Comparison of ENCODE assay signal across 8 cellular contexts in genomic region chr19:12611361-12611699, GRCh38. TPM values are rescaled to one million over a fixed set of nuclear protein-coding genes. Genes with fewer than 3 reads are reported as not detected.
DNase-seq lines count a peak whose midpoint lies in the region; ATAC-seq and TF ChIP-seq lines count a peak whose summit lies in the region.

No MANE protein-coding gene starts in this region.

- peak overlapping the region; percentile 72 for H3K4me3 ChIP-seq in GM06990 (replicated peaks; ENCODE audit: low read depth, low read length)
- peak overlapping the region; percentile 100 for H3K4me3 ChIP-seq in astrocyte of the cerebellum (ENCODE audit: low read depth, low read length)
- H3K4me3 ChIP-seq in right cardiac atrium (ENCODE audit: low read length): peak overlapping the region; percentile 65

- peaks cover 4% of the 10 kb centered on the region for H3K36me3 ChIP-seq in GM06990 (ENCODE audit: control insufficient read depth, insufficient read depth, low read length)

- ATAC-seq in right cardiac atrium (peak; percentile 85 to 88), GM21360 (IDR thresholded peaks at IDR 0.05; ENCODE audit: unreplicated experiment) (no peak)

- in situ Hi-C loops in astrocyte of the cerebellum (cut with HindIII; ENCODE audit: low sequenced_read_pairs): no loop called here

- DNase-seq in A172 (ENCODE audit: low spot score): peak; percentile 79
- no peak for DNase-seq in GM06990 (ENCODE audit: extremely low read depth, insufficient read length)
- DNase-seq in NCI-H446 treated with DMSO at 0.1 percent for 48 hours (lab: John Stamatoyannopoulos, UW): peak; percentile 45
- DNase-seq in astrocyte of the cerebellum (ENCODE audit: low read depth): peak; percentile 36
- peak; percentile 75 to 88 (median 87) for DNase-seq in right cardiac atrium
- DNase-seq in posterior cingulate gyrus: peak; percentile 37 to 93 (median 69)
- DNase-seq in stimulated activated CD4-positive, alpha-beta T cell treated with anti-CD3 and anti-CD28 coated beads, Interleukin-1b, Interleukin-23, amount 100 ng/mL, for 48 hours: no peak

- H3K9me3 ChIP-seq in right cardiac atrium (ENCODE audit: control insufficient read depth, low read length): no peaks in the 10 kb centered on the region

- WGBS in right cardiac atrium: under 1% methylated on average over 10 of the region's 10 CpGs

- H3K27me3 ChIP-seq in GM06990 (replicated peaks; ENCODE audit: control insufficient read depth, insufficient read depth, low read length) (no peaks in the 10 kb centered on the region), right cardiac atrium (ENCODE audit: control insufficient read depth, insufficient read depth) (no peaks in the 10 kb centered on the region)

- intact Hi-C loops in right cardiac atrium (cut with DNase I) (no loop called here), posterior cingulate gyrus (cut with DNase I) (no loop called here)

- no peaks in the 10 kb centered on the region for H3K4me1 ChIP-seq in right cardiac atrium (ENCODE audit: control insufficient read depth, insufficient read depth, low read length)

- no peak for TF ChIP-seq CTCF in GM06990 (IDR thresholded peaks at IDR 0.05; ENCODE audit: insufficient read depth, low read length, poor library complexity, severe bottlenecking)
- no peak for TF ChIP-seq CTCF in astrocyte of the cerebellum (IDR thresholded peaks at IDR 0.05; ENCODE audit: low read depth, low read length, missing control alignments)

- peak overlapping the region; percentile 95 for H3K27ac ChIP-seq in right cardiac atrium (ENCODE audit: low read length)

RNA-seq across cellular contexts. Expression of gene ZNF791, which starts 0.6 kb away (rescaled TPM):
- total RNA-seq in A172 (2014; rRNA removed; shearing (Covaris generic)): 10.5 and 29.2 TPM in 2 replicates
- 10 to 100 TPM; 19.8 to 26.7 (median 20.9) TPM for total RNA-seq in right cardiac atrium
- 6.8 TPM for polyA plus RNA-seq in right cardiac atrium

RNA-seq across cellular contexts. Expression of gene ZNF490, which starts 0.7 kb away (rescaled TPM):
- total RNA-seq in A172 (2014; rRNA removed; shearing (Covaris generic)): 4.7 and 6.9 TPM in 2 replicates
- 1 to 10 TPM; 4.9 to 7.1 (median 6.0) TPM for total RNA-seq in right cardiac atrium
- 0.86 TPM for polyA plus RNA-seq in right cardiac atrium

RNA-seq across cellular contexts. Expression of gene MAN2B1, which starts 55.2 kb away (rescaled TPM):
- 45.7 and 65.6 TPM in 2 replicates for total RNA-seq in A172 (2014; rRNA removed; shearing (Covaris generic))
- 10 to 100 TPM; 32.7 to 52.6 (median 42.1) TPM for total RNA-seq in right cardiac atrium
- 19.8 TPM for polyA plus RNA-seq in right cardiac atrium

RNA-seq across cellular contexts. Expression of gene WDR83, which starts 55.3 kb away (rescaled TPM):
- 14.9 and 15.1 TPM in 2 replicates for total RNA-seq in A172 (2014; rRNA removed; shearing (Covaris generic))
- total RNA-seq in right cardiac atrium: 10 to 100 TPM in 1 of 4 donors, 1 to 10 TPM in 3; 6.3 to 10.5 (median 8.1) TPM
- 10.0 TPM for polyA plus RNA-seq in right cardiac atrium

Comparison
In these comparisons a context has a peak if more than half of its experiments do, and no peak if none do; other contexts are left out.
1. DNase-seq: peak in A172 (single experiment), NCI-H446 treated with DMSO at 0.1 percent for 48 hours (single experiment), astrocyte of the cerebellum (single experiment), right cardiac atrium (3 of 3) and posterior cingulate gyrus (10 of 10); none in GM06990 (single experiment) and stimulated activated CD4-positive, alpha-beta T cell treated with anti-CD3 and anti-CD28 coated beads, Interleukin-1b, Interleukin-23, amount 100 ng/mL, for 48 hours (single experiment).
2. Peak in every context shown above with its lines, with median percentiles within 50 percentile points of each other: H3K4me3 ChIP-seq.